25 cellular contexts compared by ENCODE assay signal in genomic region chr4:67366341-67366861, GRCh38.
DNase-seq lines count a peak whose midpoint lies in the region; ATAC-seq, FAIRE-seq and TF ChIP-seq lines count a peak whose summit lies in the region.
"Had no signal": no experiment of that assay in that cellular context is flagged by ENCODE, and none has a peak within 500 bp of the region (broad histone marks: within the 10 kb centered on the region; RNA-seq: fewer than 3 reads in every experiment).

No MANE protein-coding gene starts in this region.

- no peak overlapping the region for H3K27ac ChIP-seq in astrocyte (ENCODE audit: low read depth, low read length)
- H3K27ac ChIP-seq: BLaER1, coronary artery, esophagus squamous epithelium, neural progenitor cell, prostate gland had no signal

- no peak overlapping the region for H3K4me3 Mint-ChIP-seq in astrocyte (ENCODE audit: unreplicated experiment)
- H3K4me3 Mint-ChIP-seq: activated T-cell treated with anti-CD3 and anti-CD28 coated beads, Interleukin-2, amount 50 U/mL, for 4 hours; IgD-negative memory B cell; neural progenitor cell had no signal

- H3K4me3 ChIP-seq in astrocyte (ENCODE audit: insufficient read depth, low read depth, low read length), result no peak overlapping the region
- H3K4me3 ChIP-seq: BLaER1, coronary artery, esophagus squamous epithelium, neural progenitor cell, prostate gland had no signal

- no peak overlapping the region for H3K9ac ChIP-seq in astrocyte (ENCODE audit: low read length)
- H3K9ac ChIP-seq: BLaER1, neural progenitor cell had no signal

- no peaks in the 10 kb centered on the region for H3K9me3 ChIP-seq in astrocyte (ENCODE audit: insufficient read depth, low read depth, low read length)
- H3K9me3 ChIP-seq: Caco-2, prostate gland had no signal

- H3K27ac Mint-ChIP-seq in astrocyte (ENCODE audit: unreplicated experiment), result peak overlapping the region; percentile 3
- H3K27ac Mint-ChIP-seq: IgD-negative memory B cell, neural progenitor cell had no signal

- no peaks in the 10 kb centered on the region for H3K36me3 Mint-ChIP-seq in astrocyte (ENCODE audit: low read depth, unreplicated experiment)
- H3K36me3 Mint-ChIP-seq: IgD-negative memory B cell, neural progenitor cell had no signal

- no peaks in the 10 kb centered on the region for H3K27me3 Mint-ChIP-seq in astrocyte (ENCODE audit: low read depth, unreplicated experiment)
- H3K27me3 Mint-ChIP-seq: IgD-negative memory B cell had no signal

- H3K36me3 ChIP-seq in astrocyte (ENCODE audit: insufficient read depth, low read length), result no peaks in the 10 kb centered on the region
- H3K36me3 ChIP-seq: BLaER1, esophagus squamous epithelium, neural progenitor cell, prostate gland had no signal

- H3K4me1 ChIP-seq in astrocyte (ENCODE audit: insufficient read depth, low read length), result peaks cover 5% of the 10 kb centered on the region
- H3K4me1 ChIP-seq: BLaER1, Caco-2, neural progenitor cell, prostate gland had no signal

- DNase-seq in EL (peak; percentile 2), NCI-H226 (peak; percentile 55), astrocyte (ENCODE audit: low read depth) (peak; percentile 48), myocyte (ENCODE audit: low read depth) (peak; percentile 27), NCI-H128 (lab: John Stamatoyannopoulos, UW; ENCODE audit: unreplicated experiment) (no peak), ecto neural progenitor cell (ENCODE audit: low spot score) (no peak)
- DNase-seq in stimulated activated CD8-positive, alpha-beta memory T cell treated with anti-CD3 and anti-CD28 coated beads, Interleukin-4, amount 100 ng/mL, for 48 hours, result no peak
- DNase-seq: activated CD4-positive, alpha-beta T cell treated with anti-CD3 and anti-CD28 coated beads for 4 hours; activated naive CD4-positive, alpha-beta T cell; activated T-cell treated with anti-CD3 and anti-CD28 coated beads, Interleukin-2, amount 50 U/mL, for 4 hours; Caco-2; esophagus squamous epithelium; HCEC 1CT; NCI-H2171; NCI-H524; RPMI8226; substantia nigra had no signal

- no peak for FAIRE-seq in astrocyte (lab: Jason Lieb, UNC)
- FAIRE-seq: islet of Langerhans, TTC549 had no signal

- H3K4me1 Mint-ChIP-seq in astrocyte (ENCODE audit: low read depth, unreplicated experiment), result peaks cover 7% of the 10 kb centered on the region
- H3K4me1 Mint-ChIP-seq: IgD-negative memory B cell, neural progenitor cell had no signal

- peaks cover 1% of the 10 kb centered on the region for H3K9me3 Mint-ChIP-seq in astrocyte (ENCODE audit: unreplicated experiment)

- H3K27me3 ChIP-seq in astrocyte (ENCODE audit: insufficient read depth, low read length), result no peaks in the 10 kb centered on the region
- H3K27me3 ChIP-seq: BLaER1, esophagus squamous epithelium, neural progenitor cell had no signal

- H2AFZ ChIP-seq in astrocyte (ENCODE audit: low read depth, low read length), result no peak overlapping the region
- H2AFZ ChIP-seq: neural progenitor cell had no signal

- H4K20me1 ChIP-seq in astrocyte (ENCODE audit: insufficient read depth, low read length), result no peaks in the 10 kb centered on the region
- H4K20me1 ChIP-seq: BLaER1 had no signal

- peak overlapping the region; percentile 8 for H3K4me2 ChIP-seq in astrocyte (ENCODE audit: low read length)
- H3K4me2 ChIP-seq: BLaER1, neural progenitor cell had no signal

- no peak for ATAC-seq in HG02763 (IDR thresholded peaks at IDR 0.05; ENCODE audit: unreplicated experiment)
- ATAC-seq: activated T-cell treated with anti-CD3 and anti-CD28 coated beads, Interleukin-2, amount 50 U/mL, for 4 hours had no signal

- no peak for TF ChIP-seq CTCF in astrocyte (IDR thresholded peaks at IDR 0.05; ENCODE audit: insufficient read depth, low read depth, low read length)

- no peaks in the 10 kb centered on the region for H3K79me2 ChIP-seq in astrocyte (ENCODE audit: insufficient read depth, low read length)

Comparison
In these comparisons a context has a peak if more than half of its experiments do, and no peak if none do; other contexts are left out.
1. DNase-seq: peak in EL (single experiment), NCI-H226 (single experiment), astrocyte (single experiment) and myocyte (single experiment); none in NCI-H128 (single experiment), stimulated activated CD8-positive, alpha-beta memory T cell treated with anti-CD3 and anti-CD28 coated beads, Interleukin-4, amount 100 ng/mL, for 48 hours (single experiment) and ecto neural progenitor cell (single experiment).